In genomic region chr6:13814176-13814937, GRCh38 we compare ENCODE assay signal across 8 cellular contexts. TPM values are rescaled to one million over a fixed set of nuclear protein-coding genes. Genes with fewer than 3 reads are reported as not detected.
DNase-seq lines count a peak whose midpoint lies in the region; ATAC-seq and TF ChIP-seq lines count a peak whose summit lies in the region.

TSS of gene MCUR1 (minus strand) at chr6:13814557. CDS start at chr6:13814429, 128 bp downstream.

- H3K9ac ChIP-seq in Karpas-422 (ENCODE audit: low read length): peak within 1 kb of the TSS; percentile 95

- no peaks in the 10 kb centered on the region for H4K20me1 ChIP-seq in Karpas-422 (ENCODE audit: insufficient read depth, low read depth, low read length)

- peak within 1 kb of the TSS; percentile 97 for H3K27ac Mint-ChIP-seq in nephron progenitor cell
- peak within 1 kb of the TSS; percentile 86 for H3K27ac Mint-ChIP-seq in stimulated activated naive CD8-positive, alpha-beta T cell treated with anti-CD3 and anti-CD28 coated beads, Interleukin-15, Interleukin-2, amounts not matched to agents 100 ng/mL and 50 ng/mL, for 24 hours

- peak within 1 kb of the TSS; percentile 88 for H2AFZ ChIP-seq in Karpas-422 (ENCODE audit: low read length)

- TF ChIP-seq CTCF in RWPE2 (IDR thresholded peaks at IDR 0.05; ENCODE audit: poor library complexity, severe bottlenecking): peak; percentile 30
- TF ChIP-seq CTCF in nephron progenitor cell (IDR thresholded peaks at IDR 0.05): no peak

- peak within 1 kb of the TSS; percentile 98 for H3K4me3 ChIP-seq in Karpas-422 (ENCODE audit: low read length)
- H3K4me3 ChIP-seq in RWPE2 (ENCODE audit: severe bottlenecking): peak within 1 kb of the TSS; percentile 72

- no peaks in the 10 kb centered on the region for H3K9me3 Mint-ChIP-seq in nephron progenitor cell
- no peaks in the 10 kb centered on the region for H3K9me3 Mint-ChIP-seq in stimulated activated naive CD8-positive, alpha-beta T cell treated with anti-CD3 and anti-CD28 coated beads, Interleukin-15, Interleukin-2, amounts not matched to agents 100 ng/mL and 50 ng/mL, for 24 hours

- H3K27me3 Mint-ChIP-seq in nephron progenitor cell (ENCODE audit: low read depth, poor library complexity): peaks cover 2% of the 10 kb centered on the region
- H3K27me3 Mint-ChIP-seq in stimulated activated naive CD8-positive, alpha-beta T cell treated with anti-CD3 and anti-CD28 coated beads, Interleukin-15, Interleukin-2, amounts not matched to agents 100 ng/mL and 50 ng/mL, for 24 hours: no peaks in the 10 kb centered on the region

- no peaks in the 10 kb centered on the region for H3K9me3 ChIP-seq in Karpas-422 (ENCODE audit: low read length)
- no peaks in the 10 kb centered on the region for H3K9me3 ChIP-seq in RWPE2 (ENCODE audit: severe bottlenecking)

- H3K4me2 ChIP-seq in Karpas-422 (ENCODE audit: low read depth, low read length, poor library complexity, severe bottlenecking): peak within 1 kb of the TSS; percentile 95

- peaks cover 5% of the 10 kb centered on the region; the same call in 1 of the 2 replicates for H3K36me3 ChIP-seq in Karpas-422 (ENCODE audit: insufficient read depth, low read length)
- 0 out of 2 replicates have a peak, but pooled peaks cover under 1% of the 10 kb centered on the region for H3K36me3 ChIP-seq in RWPE2 (ENCODE audit: low read depth)

- peaks cover 44% of the 10 kb centered on the region for H3K4me1 Mint-ChIP-seq in nephron progenitor cell
- H3K4me1 Mint-ChIP-seq in stimulated activated naive CD8-positive, alpha-beta T cell treated with anti-CD3 and anti-CD28 coated beads, Interleukin-15, Interleukin-2, amounts not matched to agents 100 ng/mL and 50 ng/mL, for 24 hours (ENCODE audit: low read depth): peaks cover 46% of the 10 kb centered on the region

- H3K9me2 ChIP-seq in Karpas-422 (replicated peaks; ENCODE audit: insufficient read depth, low read length): no peaks in the 10 kb centered on the region

- peak; percentile 90 for DNase-seq in ELF-1 (ENCODE audit: low read depth, low spot score)
- peak; percentile 97 for DNase-seq in Karpas-422
- DNase-seq in RWPE2 (ENCODE audit: low spot score): peak; percentile 86
- peak; percentile 75 for DNase-seq in activated effector memory CD4-positive, alpha-beta T cell treated with Interleukin-2 at 50 U/mL for 16 hours
- peak; percentile 36 for DNase-seq in fibroblast of the conjunctiva (ENCODE audit: low read depth)
- DNase-seq in nephron progenitor cell: peak; percentile 84

- H3K4me1 ChIP-seq in Karpas-422 (ENCODE audit: low read length) (peaks cover 28% of the 10 kb centered on the region), RWPE2 (ENCODE audit: insufficient read depth, poor library complexity, severe bottlenecking) (peaks cover 10% of the 10 kb centered on the region)

- peaks cover 6% of the 10 kb centered on the region for H3K36me3 Mint-ChIP-seq in nephron progenitor cell (ENCODE audit: low read depth)
- H3K36me3 Mint-ChIP-seq in stimulated activated naive CD8-positive, alpha-beta T cell treated with anti-CD3 and anti-CD28 coated beads, Interleukin-15, Interleukin-2, amounts not matched to agents 100 ng/mL and 50 ng/mL, for 24 hours (ENCODE audit: low read depth): peaks cover 1% of the 10 kb centered on the region

- H3K79me2 ChIP-seq in Karpas-422 (ENCODE audit: low read length): peaks cover 45% of the 10 kb centered on the region

- H3K27ac ChIP-seq in Karpas-422 (ENCODE audit: low read length): peak within 1 kb of the TSS; percentile 80
- peak within 1 kb of the TSS; percentile 71 for H3K27ac ChIP-seq in RWPE2 (ENCODE audit: poor library complexity, severe bottlenecking)

- H3K27me3 ChIP-seq in Karpas-422 (ENCODE audit: low read length) (0 out of 2 replicates have a peak, but pooled peaks cover 2% of the 10 kb centered on the region), RWPE2 (ENCODE audit: insufficient read depth, poor library complexity, severe bottlenecking) (no peaks in the 10 kb centered on the region)

- ATAC-seq in GM21825 (IDR thresholded peaks at IDR 0.05; ENCODE audit: unreplicated experiment) (peak; percentile 74), RWPE2 (ENCODE audit: low read depth) (peak; percentile 81)

- H3K4me3 Mint-ChIP-seq in nephron progenitor cell: peak within 1 kb of the TSS; percentile 94
- peak within 1 kb of the TSS; percentile 90 for H3K4me3 Mint-ChIP-seq in stimulated activated naive CD8-positive, alpha-beta T cell treated with anti-CD3 and anti-CD28 coated beads, Interleukin-15, Interleukin-2, amounts not matched to agents 100 ng/mL and 50 ng/mL, for 24 hours

RNA-seq across cellular contexts. Expression of gene MCUR1, which starts in this region (rescaled TPM):
- 17.9 and 30.8 TPM in 2 replicates for total RNA-seq in Karpas-422 (2014; rRNA removed; shearing (Covaris generic); ENCODE audit: low replicate concordance)

Comparison
In these comparisons a context has a peak if more than half of its experiments do, and no peak if none do; other contexts are left out.
1. Peak in every context shown above with its lines: DNase-seq, ATAC-seq, H3K4me3 ChIP-seq and H3K27ac ChIP-seq.
2. DNase-seq: peak in every context shown above with its lines; median percentile 97 in Karpas-422; 90 in ELF-1; 86 in RWPE2; 84 in nephron progenitor cell; 75 in activated effector memory CD4-positive, alpha-beta T cell treated with Interleukin-2 at 50 U/mL for 16 hours; 36 in fibroblast of the conjunctiva.